Comparison of ENCODE assay signal across 8 cellular contexts in genomic region chr6:113162739-113163138, GRCh38.
"Had no signal": no experiment of that assay in that cellular context is flagged by ENCODE, and none has a peak within 500 bp of the region (broad histone marks: within the 10 kb centered on the region; RNA-seq: fewer than 3 reads in every experiment).

No MANE protein-coding gene starts in this region.

- H3K27ac ChIP-seq: GM23248, HL-60 had no signal

- ATAC-seq: HCT116 had no signal

- H2AFZ ChIP-seq: GM23248 had no signal

- H3K9ac ChIP-seq: GM23248 had no signal

- H3K4me3 Mint-ChIP-seq: HFFc6 had no signal

- H3K9me3 Mint-ChIP-seq: HFFc6 had no signal

- H3K4me3 ChIP-seq: GM23248, HAP-1 had no signal

- DNase-seq: GM23248, GOT3, H7, HFFc6, IMR-90 had no signal

- H3K36me3 ChIP-seq: HAP-1 had no signal

- H3K27ac Mint-ChIP-seq: HFFc6 had no signal

- H3K9me3 ChIP-seq: HAP-1 had no signal
